In the genomic region with DNA sequence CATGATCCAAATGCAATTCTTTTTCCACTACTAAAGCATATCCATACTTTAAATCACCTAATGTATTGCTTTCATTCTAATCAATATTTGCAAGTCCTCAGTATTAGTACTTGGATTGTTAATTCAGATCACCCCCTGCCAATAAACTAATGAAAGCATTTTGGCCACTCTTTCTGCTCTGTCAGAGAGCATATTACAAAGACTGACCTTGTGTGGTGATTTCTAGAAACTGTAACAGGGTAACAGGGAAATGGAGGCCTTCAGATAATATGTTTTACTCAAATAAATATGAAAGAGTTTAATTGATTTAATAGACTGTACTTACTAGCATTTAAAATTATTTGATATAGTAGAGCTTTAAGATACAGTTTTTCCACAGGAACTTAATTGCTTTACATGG, we compare ENCODE assay signal across 35 cellular contexts.
"Had no signal": no experiment of that assay in that cellular context is flagged by ENCODE, and none has a peak within 500 bp of the region (broad histone marks: within the 10 kb centered on the region; RNA-seq: fewer than 3 reads in every experiment).

No MANE protein-coding gene starts in this region.

- H3K27ac Mint-ChIP-seq: activated B cell treated with CpG ODN at 0.5 μM for 24 hours; activated CD4-positive, alpha-beta memory T cell treated with anti-CD3 and anti-CD28 coated beads for 36 hours; activated naive CD4-positive, alpha-beta T cell treated with anti-CD3 and anti-CD28 coated beads, Interleukin-2, amount 10 ng/mL, durations not matched to agents 7 days and 5 days; activated naive CD8-positive, alpha-beta T cell; activated naive CD8-positive, alpha-beta T cell treated with anti-CD3 and anti-CD28 coated beads, Interleukin-2, amount 50 U/mL, for 24 hours; activated T-helper 1 cell treated with anti-CD3 and anti-CD28 coated beads, Interleukin-12 subunit alpha, Interleukin-12 subunit beta, Interleukin-2, Interleukin-4 antibody, amounts not matched to agents 30 ng/mL and 10 ng/mL and 1 ng/mL, durations not matched to agents 14 hours and 24 hours and 36 hours; brain had no signal

- H3K27ac ChIP-seq: SJSA1, VCaP had no signal

- H3K9me3 Mint-ChIP-seq: activated B cell treated with CpG ODN at 0.5 μM for 24 hours; activated naive CD4-positive, alpha-beta T cell treated with anti-CD3 and anti-CD28 coated beads, Interleukin-2, amount 10 ng/mL, durations not matched to agents 7 days and 5 days; activated naive CD8-positive, alpha-beta T cell treated with anti-CD3 and anti-CD28 coated beads, Interleukin-2, amount 50 U/mL, for 24 hours; activated T-cell treated with anti-CD3 and anti-CD28 coated beads, Interleukin-2, amount 50 U/mL, for 4 hours; activated T-helper 1 cell treated with anti-CD3 and anti-CD28 coated beads, Interleukin-12 subunit alpha, Interleukin-12 subunit beta, Interleukin-2, Interleukin-4 antibody, amounts not matched to agents 30 ng/mL and 10 ng/mL and 1 ng/mL, durations not matched to agents 14 hours and 24 hours and 36 hours had no signal

- ATAC-seq: activated naive CD8-positive, alpha-beta T cell treated with anti-CD3 and anti-CD28 coated beads, Interleukin-2, amount 50 U/mL, for 24 hours; activated T-cell treated with anti-CD3 and anti-CD28 coated beads, Interleukin-2, amount 50 U/mL, for 4 hours; Panc1 had no signal

- H3K36me3 Mint-ChIP-seq: activated CD4-positive, alpha-beta memory T cell treated with anti-CD3 and anti-CD28 coated beads for 36 hours; activated naive CD4-positive, alpha-beta T cell treated with anti-CD3 and anti-CD28 coated beads, Interleukin-2, amount 10 ng/mL, durations not matched to agents 7 days and 5 days; activated naive CD8-positive, alpha-beta T cell; brain had no signal

- H3K4me1 Mint-ChIP-seq: activated B cell treated with CpG ODN at 0.5 μM for 24 hours; activated naive CD4-positive, alpha-beta T cell treated with anti-CD3 and anti-CD28 coated beads, Interleukin-2, amount 10 ng/mL, durations not matched to agents 7 days and 5 days; activated naive CD8-positive, alpha-beta T cell treated with anti-CD3 and anti-CD28 coated beads, Interleukin-2, amount 50 U/mL, for 24 hours had no signal

- H3K4me1 ChIP-seq: SJSA1 had no signal

- H3K36me3 ChIP-seq: MG63, SJSA1 had no signal

- H3K4me3 ChIP-seq: MG63, SJSA1 had no signal

- H3K9me3 ChIP-seq: MG63 had no signal

- H3K27me3 ChIP-seq: MG63, SJSA1 had no signal

- DNase-seq: activated B cell treated with CpG ODN at 0.5 μM for 24 hours; activated CD4-positive, alpha-beta memory T cell treated with anti-CD3 and anti-CD28 coated beads for 36 hours; activated CD4-positive, alpha-beta T cell treated with anti-CD3 and anti-CD28 coated beads for 4 hours; activated CD4-positive, alpha-beta T cell treated with anti-CD3 and anti-CD28 coated beads, Interleukin-2, amount 50 U/mL, for 1 hour; activated CD4-positive, CD25-positive, alpha-beta regulatory T cell treated with anti-CD3 and anti-CD28 coated beads, Interleukin-2, amount 50 U/mL, for 72 hours; activated CD8-positive, alpha-beta memory T cell treated with anti-CD3 and anti-CD28 coated beads, Interleukin-2, amount 50 U/mL, for 4 hours; activated naive CD4-positive, alpha-beta T cell treated with anti-CD3 and anti-CD28 coated beads, Interleukin-2, amount 10 ng/mL, durations not matched to agents 7 days and 5 days; activated naive CD8-positive, alpha-beta T cell treated with anti-CD3 and anti-CD28 coated beads, Interleukin-2, amount 50 U/mL, for 24 hours; activated T-cell treated with anti-CD3 and anti-CD28 coated beads for 4 hours; activated T-cell treated with anti-CD3 and anti-CD28 coated beads, Interleukin-2, amount 50 U/mL, for 4 hours; anterior cingulate cortex; caudate nucleus; cerebellar nuclear complex; cortex of kidney; MG63; NCI-H1048; NCI-H1105 treated with DMSO at 0.1 percent for 48 hours; NCI-H1436; NCI-H1694; NCI-H2029; NCI-H345; NCI-H524 treated with DMSO at 0.1 percent for 48 hours; NK-92 treated with Interleukin-12 subunit alpha and Interleukin-12 subunit beta, amount 100 ng/mL, for 24 hours; OCI-M1; SHP77 treated with DMSO at 0.1 percent for 48 hours; SW 1271; T-helper 1 cell; T-helper 2 cell; T-helper 9 cell had no signal

- H3K27me3 Mint-ChIP-seq: activated B cell treated with CpG ODN at 0.5 μM for 24 hours; activated CD4-positive, alpha-beta memory T cell treated with anti-CD3 and anti-CD28 coated beads for 36 hours; activated naive CD4-positive, alpha-beta T cell treated with anti-CD3 and anti-CD28 coated beads, Interleukin-2, amount 10 ng/mL, durations not matched to agents 7 days and 5 days; activated naive CD8-positive, alpha-beta T cell; activated naive CD8-positive, alpha-beta T cell treated with anti-CD3 and anti-CD28 coated beads, Interleukin-2, amount 50 U/mL, for 24 hours; brain had no signal

- H3K4me3 Mint-ChIP-seq: activated B cell treated with CpG ODN at 0.5 μM for 24 hours; activated CD4-positive, alpha-beta memory T cell treated with anti-CD3 and anti-CD28 coated beads for 36 hours; activated naive CD4-positive, alpha-beta T cell treated with anti-CD3 and anti-CD28 coated beads, Interleukin-2, amount 10 ng/mL, durations not matched to agents 7 days and 5 days; activated naive CD8-positive, alpha-beta T cell; activated naive CD8-positive, alpha-beta T cell treated with anti-CD3 and anti-CD28 coated beads, Interleukin-2, amount 50 U/mL, for 24 hours; activated T-cell treated with anti-CD3 and anti-CD28 coated beads, Interleukin-2, amount 50 U/mL, for 4 hours; activated T-helper 1 cell treated with anti-CD3 and anti-CD28 coated beads, Interleukin-12 subunit alpha, Interleukin-12 subunit beta, Interleukin-2, Interleukin-4 antibody, amounts not matched to agents 30 ng/mL and 10 ng/mL and 1 ng/mL, durations not matched to agents 14 hours and 24 hours and 36 hours; brain had no signal
